ENCODE assay signal across 1 cellular context in genomic region chr20:63864978-63865640, GRCh38.
TF ChIP-seq lines count a peak whose summit lies in the region.

Gene TPD52L2, plus strand, starts transcription at chr20:63865270. Its CDS starts 96 bp downstream, at chr20:63865366.

TF ChIP-seq in HEK293, 187 proteins besides CTCF, POLR2A, EP300 and RAD21 (continued from another document):
- TF ChIP-seq ZNF571 (tag by site-specific recombination; IDR thresholded peaks at IDR 0.05) (no peak), ZNF707 (tag by site-specific recombination; IDR thresholded peaks at IDR 0.05) (no peak), INSM2 (tag by site-specific recombination; IDR thresholded peaks at IDR 0.05) (no peak), ZNF488 (tag by site-specific recombination; IDR thresholded peaks at IDR 0.05) (no peak), ZNF280C (tag by site-specific recombination; IDR thresholded peaks at IDR 0.05) (no peak), ZFP69B (tag by site-specific recombination; IDR thresholded peaks at IDR 0.05) (no peak), ZNF791 (tag by site-specific recombination; IDR thresholded peaks at IDR 0.05) (no peak), ZNF274 (IDR thresholded peaks at IDR 0.05; ENCODE audit: low read length) (no peak), ZNF274 (tag by site-specific recombination; IDR thresholded peaks at IDR 0.05; ENCODE audit: borderline replicate concordance) (no peak), PRDM4 (tag by site-specific recombination; IDR thresholded peaks at IDR 0.05) (0 out of 2 replicates have a peak, but pooled peaks have one; percentile 15), ZNF670 (tag by site-specific recombination; IDR thresholded peaks at IDR 0.05; ENCODE audit: low read depth) (no peak), ZNF23 (tag by site-specific recombination; IDR thresholded peaks at IDR 0.05; ENCODE audit: borderline replicate concordance) (no peak), ZNF10 (tag by site-specific recombination; IDR thresholded peaks at IDR 0.05) (no peak)
- TF ChIP-seq, protein P1, sequence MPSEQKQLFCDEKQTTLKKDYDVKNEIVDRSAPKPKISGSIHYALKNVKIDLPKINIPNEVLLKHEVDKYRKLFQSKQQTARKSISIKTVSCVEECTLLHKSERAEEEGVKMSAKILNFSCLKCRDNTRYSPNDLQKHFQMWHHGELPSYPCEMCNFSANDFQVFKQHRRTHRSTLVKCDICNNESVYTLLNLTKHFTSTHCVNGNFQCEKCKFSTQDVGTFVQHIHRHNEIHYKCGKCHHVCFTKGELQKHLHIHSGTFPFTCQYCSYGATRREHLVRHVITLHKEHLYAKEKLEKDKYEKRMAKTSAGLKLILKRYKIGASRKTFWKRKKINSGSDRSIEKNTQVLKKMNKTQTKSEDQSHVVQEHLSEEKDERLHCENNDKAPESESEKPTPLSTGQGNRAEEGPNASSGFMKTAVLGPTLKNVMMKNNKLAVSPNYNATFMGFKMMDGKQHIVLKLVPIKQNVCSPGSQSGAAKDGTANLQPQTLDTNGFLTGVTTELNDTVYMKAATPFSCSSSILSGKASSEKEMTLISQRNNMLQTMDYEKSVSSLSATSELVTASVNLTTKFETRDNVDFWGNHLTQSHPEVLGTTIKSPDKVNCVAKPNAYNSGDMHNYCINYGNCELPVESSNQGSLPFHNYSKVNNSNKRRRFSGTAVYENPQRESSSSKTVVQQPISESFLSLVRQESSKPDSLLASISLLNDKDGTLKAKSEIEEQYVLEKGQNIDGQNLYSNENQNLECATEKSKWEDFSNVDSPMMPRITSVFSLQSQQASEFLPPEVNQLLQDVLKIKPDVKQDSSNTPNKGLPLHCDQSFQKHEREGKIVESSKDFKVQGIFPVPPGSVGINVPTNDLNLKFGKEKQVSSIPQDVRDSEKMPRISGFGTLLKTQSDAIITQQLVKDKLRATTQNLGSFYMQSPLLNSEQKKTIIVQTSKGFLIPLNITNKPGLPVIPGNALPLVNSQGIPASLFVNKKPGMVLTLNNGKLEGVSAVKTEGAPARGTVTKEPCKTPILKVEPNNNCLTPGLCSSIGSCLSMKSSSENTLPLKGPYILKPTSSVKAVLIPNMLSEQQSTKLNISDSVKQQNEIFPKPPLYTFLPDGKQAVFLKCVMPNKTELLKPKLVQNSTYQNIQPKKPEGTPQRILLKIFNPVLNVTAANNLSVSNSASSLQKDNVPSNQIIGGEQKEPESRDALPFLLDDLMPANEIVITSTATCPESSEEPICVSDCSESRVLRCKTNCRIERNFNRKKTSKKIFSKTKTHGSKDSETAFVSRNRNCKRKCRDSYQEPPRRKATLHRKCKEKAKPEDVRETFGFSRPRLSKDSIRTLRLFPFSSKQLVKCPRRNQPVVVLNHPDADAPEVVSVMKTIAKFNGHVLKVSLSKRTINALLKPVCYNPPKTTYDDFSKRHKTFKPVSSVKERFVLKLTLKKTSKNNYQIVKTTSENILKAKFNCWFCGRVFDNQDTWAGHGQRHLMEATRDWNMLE (tag by site-specific recombination; conservative IDR thresholded peaks at IDR 0.05; ENCODE audit: low read depth), result peak; percentile 87
